8 cellular contexts compared by ENCODE assay signal in genomic region chr6:145372671-145373123, GRCh38.
A peak's percentile ranks its signal among the peaks of the same experiment; 100 is the strongest.
DNase-seq lines count a peak whose midpoint lies in the region; ATAC-seq, FAIRE-seq and TF ChIP-seq lines count a peak whose summit lies in the region.

No MANE protein-coding gene starts in this region.

- 17 to 34% methylated on average over 3 to 4 of the region's 4 CpGs for WGBS in gastroesophageal sphincter (ENCODE audit: low coverage in 1 of 2), 2 donors

- H3K27me3 ChIP-seq in astrocyte (ENCODE audit: insufficient read depth, low read length) (no peaks in the 10 kb centered on the region), gastroesophageal sphincter (no peaks in the 10 kb centered on the region)

- H3K9ac ChIP-seq in astrocyte (ENCODE audit: low read length), result no peak overlapping the region

- no peak for TF ChIP-seq EP300 in gastroesophageal sphincter (IDR thresholded peaks at IDR 0.05)

- H3K4me3 ChIP-seq in astrocyte (ENCODE audit: insufficient read depth, low read depth, low read length), result no peak overlapping the region
- no peak overlapping the region for H3K4me3 ChIP-seq in mucosa of descending colon
- H3K4me3 ChIP-seq in gastroesophageal sphincter, result no peak overlapping the region

- no peaks in the 10 kb centered on the region for H3K9me3 ChIP-seq in astrocyte (ENCODE audit: insufficient read depth, low read depth, low read length)
- H3K9me3 ChIP-seq in mucosa of descending colon, result no peaks in the 10 kb centered on the region
- peaks cover 0 to 4% (median 0%) of the 10 kb centered on the region in 3 donors for H3K9me3 ChIP-seq in gastroesophageal sphincter

- H2AFZ ChIP-seq in astrocyte (ENCODE audit: low read depth, low read length), result peak overlapping the region; percentile 27

- H3K79me2 ChIP-seq in astrocyte (ENCODE audit: insufficient read depth, low read length), result no peaks in the 10 kb centered on the region

- no peak for TF ChIP-seq POLR2A in gastroesophageal sphincter (IDR thresholded peaks at IDR 0.05)

- no peaks in the 10 kb centered on the region for H4K20me1 ChIP-seq in astrocyte (ENCODE audit: insufficient read depth, low read length)

- H3K27ac ChIP-seq in astrocyte (ENCODE audit: low read depth, low read length) (no peak overlapping the region), gastroesophageal sphincter (no peak overlapping the region)

- FAIRE-seq in astrocyte (lab: Jason Lieb, UNC), result no peak

- H3K9me3 Mint-ChIP-seq in astrocyte (ENCODE audit: unreplicated experiment), result peaks cover 2% of the 10 kb centered on the region

- intact Hi-C loops in mucosa of descending colon (cut with DNase I, micrococcal nuclease), result no loop called here

- H3K4me2 ChIP-seq in astrocyte (ENCODE audit: low read length), result no peak overlapping the region

- no peak overlapping the region for H3K4me3 Mint-ChIP-seq in astrocyte (ENCODE audit: unreplicated experiment)

- ATAC-seq in GM19328 (IDR thresholded peaks at IDR 0.05; ENCODE audit: unreplicated experiment) (peak; percentile 98), HG03159 (IDR thresholded peaks at IDR 0.05; ENCODE audit: unreplicated experiment) (peak; percentile 98), mucosa of descending colon (peak; percentile 50), gastroesophageal sphincter (no peak)

- DNase-seq in AG20443 (ENCODE audit: low spot score), result peak; percentile 45
- DNase-seq in astrocyte (ENCODE audit: low read depth), result peak; percentile 22
- peak in 1 of 3 donors; percentile 6 for DNase-seq in mucosa of descending colon
- no peak for DNase-seq in UCSD-AML1 (lab: John Stamatoyannopoulos, UW; ENCODE audit: unreplicated experiment)
- DNase-seq in KG1 (lab: John Stamatoyannopoulos, UW), result no peak

- no peaks in the 10 kb centered on the region for H3K4me1 ChIP-seq in astrocyte (ENCODE audit: insufficient read depth, low read length)
- H3K4me1 ChIP-seq in mucosa of descending colon (ENCODE audit: low read depth), result no peaks in the 10 kb centered on the region
- H3K4me1 ChIP-seq in gastroesophageal sphincter, result no peaks in the 10 kb centered on the region

- H3K27ac Mint-ChIP-seq in astrocyte (ENCODE audit: unreplicated experiment), result no peak overlapping the region

- H3K36me3 Mint-ChIP-seq in astrocyte (ENCODE audit: low read depth, unreplicated experiment), result no peaks in the 10 kb centered on the region

- peaks cover 2% of the 10 kb centered on the region for H3K27me3 Mint-ChIP-seq in astrocyte (ENCODE audit: low read depth, unreplicated experiment)

- H3K4me1 Mint-ChIP-seq in astrocyte (ENCODE audit: low read depth, unreplicated experiment), result no peaks in the 10 kb centered on the region

- H3K36me3 ChIP-seq in astrocyte (ENCODE audit: insufficient read depth, low read length), result no peaks in the 10 kb centered on the region
- H3K36me3 ChIP-seq in mucosa of descending colon (ENCODE audit: low read depth), result no peaks in the 10 kb centered on the region
- H3K36me3 ChIP-seq in gastroesophageal sphincter, result no peaks in the 10 kb centered on the region

- TF ChIP-seq CTCF in astrocyte (IDR thresholded peaks at IDR 0.05; ENCODE audit: insufficient read depth, low read depth, low read length), result no peak
- TF ChIP-seq CTCF in mucosa of descending colon (IDR thresholded peaks at IDR 0.05), result no peak
- no peak for TF ChIP-seq CTCF in gastroesophageal sphincter (IDR thresholded peaks at IDR 0.05)

Comparison
In these comparisons a context has a peak if more than half of its experiments do, and no peak if none do; other contexts are left out.
1. DNase-seq: peak in AG20443 (single experiment) and astrocyte (single experiment); none in UCSD-AML1 (single experiment) and KG1 (single experiment).